24 cellular contexts compared by ENCODE assay signal in the genomic region with DNA sequence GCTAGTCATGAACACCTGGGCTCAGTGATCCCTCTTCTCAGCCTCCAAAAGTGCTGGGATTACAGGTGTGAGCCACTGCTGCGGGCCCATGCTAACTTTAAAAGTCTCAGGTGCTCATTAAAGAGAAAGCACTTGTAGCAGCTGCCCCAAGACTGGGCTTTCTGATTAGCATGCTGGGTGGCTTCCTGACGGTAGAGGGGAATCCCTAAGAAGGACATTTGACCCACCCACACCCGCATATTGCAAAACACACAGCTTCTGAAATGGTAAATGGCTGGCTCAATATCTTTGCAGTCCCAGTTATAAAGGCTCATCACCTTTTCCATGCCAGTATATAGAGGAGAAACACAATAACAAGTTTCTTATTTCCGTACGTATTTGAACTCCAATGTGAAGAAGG.
"Had no signal": no experiment of that assay in that cellular context is flagged by ENCODE, and none has a peak within 500 bp of the region (broad histone marks: within the 10 kb centered on the region; RNA-seq: fewer than 3 reads in every experiment).

No MANE protein-coding gene starts in this region.

- DNase-seq: activated B cell treated with CpG ODN at 0.5 μM for 24 hours; activated CD4-positive, alpha-beta T cell treated with anti-CD3 and anti-CD28 coated beads, Interleukin-2, amount 50 U/mL, for 1 hour; activated CD8-positive, alpha-beta T cell treated with anti-CD3 and anti-CD28 coated beads for 36 hours; activated naive CD4-positive, alpha-beta T cell; activated T-cell treated with anti-CD3 and anti-CD28 coated beads, Interleukin-2, amount 50 U/mL, for 48 hours; dermis blood vessel endothelial cell; effector CD4-positive, alpha-beta T cell; esophagus squamous epithelium; foreskin melanocyte; left cardiac atrium; mammary epithelial cell; nephron progenitor cell; ovary; right lobe of liver; stimulated activated CD4-positive, alpha-beta T cell treated with anti-CD3 and anti-CD28 coated beads, Interleukin-2, amount 100 ng/mL, for 48 hours; stimulated activated naive CD4-positive, alpha-beta T cell treated with Interleukin-2 at 50 U/mL for 16 hours; uterus had no signal

- H3K4me3 ChIP-seq: esophagus squamous epithelium, ovary, right lobe of liver, thoracic aorta, uterus had no signal

- H3K27ac Mint-ChIP-seq: activated B cell treated with CpG ODN at 0.5 μM for 24 hours; activated CD8-positive, alpha-beta T cell treated with anti-CD3 and anti-CD28 coated beads for 36 hours; activated T-helper 2 cell treated with anti-CD3 and anti-CD28 coated beads, Interferon-gamma antibody, Interleukin-2, Interleukin-4, amounts not matched to agents 10 μg/mL and 5 μg/mL and 100 μg/mL, durations not matched to agents 14 hours and 24 hours and 36 hours; nephron progenitor cell; progenitor cell of endocrine pancreas; type B pancreatic cell had no signal

- H3K9me3 Mint-ChIP-seq: activated B cell treated with CpG ODN at 0.5 μM for 24 hours; activated CD8-positive, alpha-beta T cell treated with anti-CD3 and anti-CD28 coated beads for 36 hours; activated naive CD4-positive, alpha-beta T cell treated with anti-CD3 and anti-CD28 coated beads, Interleukin-2, amount 50 U/mL, for 72 hours; activated T-helper 2 cell treated with anti-CD3 and anti-CD28 coated beads, Interferon-gamma antibody, Interleukin-2, Interleukin-4, amounts not matched to agents 10 μg/mL and 5 μg/mL and 100 μg/mL, durations not matched to agents 14 hours and 24 hours and 36 hours; central memory CD8-positive, alpha-beta T cell; type B pancreatic cell had no signal

- H3K27ac ChIP-seq: esophagus squamous epithelium, neutrophil, ovary, right lobe of liver, thoracic aorta, uterus had no signal

- H3K36me3 ChIP-seq: esophagus squamous epithelium, neutrophil, ovary, right lobe of liver, thoracic aorta, uterus had no signal

- ATAC-seq: activated CD8-positive, alpha-beta T cell treated with anti-CD3 and anti-CD28 coated beads for 36 hours; activated naive CD4-positive, alpha-beta T cell treated with anti-CD3 and anti-CD28 coated beads, Interleukin-2, amount 50 U/mL, for 72 hours; left cardiac atrium; right lobe of liver had no signal

- H3K4me3 Mint-ChIP-seq: activated B cell treated with CpG ODN at 0.5 μM for 24 hours; activated CD8-positive, alpha-beta T cell treated with anti-CD3 and anti-CD28 coated beads for 36 hours; central memory CD8-positive, alpha-beta T cell; nephron progenitor cell; type B pancreatic cell had no signal

- H3K4me1 ChIP-seq: esophagus squamous epithelium, right lobe of liver, uterus had no signal

- H3K4me1 Mint-ChIP-seq: activated B cell treated with CpG ODN at 0.5 μM for 24 hours; central memory CD8-positive, alpha-beta T cell had no signal

- H3K27me3 ChIP-seq: esophagus squamous epithelium, neutrophil, ovary, right lobe of liver, uterus had no signal

- H3K9me3 ChIP-seq: esophagus squamous epithelium, neutrophil, ovary, right lobe of liver, thoracic aorta, uterus had no signal

- H3K27me3 Mint-ChIP-seq: activated B cell treated with CpG ODN at 0.5 μM for 24 hours; activated CD8-positive, alpha-beta T cell treated with anti-CD3 and anti-CD28 coated beads for 36 hours; central memory CD8-positive, alpha-beta T cell; progenitor cell of endocrine pancreas had no signal

- H3K36me3 Mint-ChIP-seq: activated naive CD4-positive, alpha-beta T cell treated with anti-CD3 and anti-CD28 coated beads, Interleukin-2, amount 50 U/mL, for 72 hours had no signal
